1 cellular context compared by ENCODE assay signal in the genomic region with DNA sequence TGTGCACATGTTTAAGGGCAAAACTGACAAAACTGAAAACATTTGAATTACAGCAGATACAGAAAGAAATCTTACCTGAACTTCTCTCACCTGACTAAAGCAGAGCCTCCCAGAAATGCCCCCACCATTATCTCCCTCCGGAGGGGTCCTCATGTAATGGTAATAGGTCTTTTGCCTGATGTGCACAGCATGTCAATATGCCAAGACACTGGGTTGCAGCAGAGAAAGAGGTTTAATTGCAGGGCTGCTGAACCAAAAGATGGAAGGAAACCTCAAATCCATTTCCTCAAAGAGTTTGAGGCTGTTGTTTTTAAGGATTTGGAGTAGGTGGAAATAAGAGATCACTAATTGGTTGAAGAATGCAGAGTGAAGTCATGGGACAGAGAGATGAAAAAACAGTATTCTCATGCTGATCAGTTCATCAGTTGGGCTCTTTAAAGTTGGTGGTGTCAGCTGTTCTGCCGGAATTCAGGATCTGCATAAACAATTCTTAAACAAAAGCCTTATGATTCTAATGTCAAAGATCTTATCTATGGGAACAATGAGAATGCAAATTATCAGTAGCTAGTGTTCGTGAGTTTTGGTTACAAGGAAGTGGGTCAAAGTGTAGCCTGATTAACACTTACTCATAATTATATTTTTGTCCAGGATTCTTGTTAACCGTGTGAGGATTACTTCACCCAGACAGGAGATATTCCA.
TF ChIP-seq lines count a peak whose summit lies in the region.

No MANE protein-coding gene starts in this region.

TF ChIP-seq in WTC11, 78 proteins besides CTCF, POLR2A, EP300 and RAD21:
- TF ChIP-seq, protein P1, sequence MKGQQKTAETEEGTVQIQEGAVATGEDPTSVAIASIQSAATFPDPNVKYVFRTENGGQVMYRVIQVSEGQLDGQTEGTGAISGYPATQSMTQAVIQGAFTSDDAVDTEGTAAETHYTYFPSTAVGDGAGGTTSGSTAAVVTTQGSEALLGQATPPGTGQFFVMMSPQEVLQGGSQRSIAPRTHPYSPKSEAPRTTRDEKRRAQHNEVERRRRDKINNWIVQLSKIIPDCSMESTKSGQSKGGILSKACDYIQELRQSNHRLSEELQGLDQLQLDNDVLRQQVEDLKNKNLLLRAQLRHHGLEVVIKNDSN (CRISPR knock-in tag; IDR thresholded peaks at IDR 0.05): peak; percentile 27; the same call in 1 of the 2 replicates
- no peak for TF ChIP-seq GRHL2 (CRISPR knock-in tag; IDR thresholded peaks at IDR 0.05; ENCODE audit: insufficient replicate concordance, severe bottlenecking)
- TF ChIP-seq, protein P2, sequence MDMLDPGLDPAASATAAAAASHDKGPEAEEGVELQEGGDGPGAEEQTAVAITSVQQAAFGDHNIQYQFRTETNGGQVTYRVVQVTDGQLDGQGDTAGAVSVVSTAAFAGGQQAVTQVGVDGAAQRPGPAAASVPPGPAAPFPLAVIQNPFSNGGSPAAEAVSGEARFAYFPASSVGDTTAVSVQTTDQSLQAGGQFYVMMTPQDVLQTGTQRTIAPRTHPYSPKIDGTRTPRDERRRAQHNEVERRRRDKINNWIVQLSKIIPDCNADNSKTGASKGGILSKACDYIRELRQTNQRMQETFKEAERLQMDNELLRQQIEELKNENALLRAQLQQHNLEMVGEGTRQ (CRISPR knock-in tag; IDR thresholded peaks at IDR 0.05): 0 out of 2 replicates have a peak, but pooled peaks have one; percentile 21
